Comparison of ENCODE assay signal across 21 cellular contexts in the genomic region with DNA sequence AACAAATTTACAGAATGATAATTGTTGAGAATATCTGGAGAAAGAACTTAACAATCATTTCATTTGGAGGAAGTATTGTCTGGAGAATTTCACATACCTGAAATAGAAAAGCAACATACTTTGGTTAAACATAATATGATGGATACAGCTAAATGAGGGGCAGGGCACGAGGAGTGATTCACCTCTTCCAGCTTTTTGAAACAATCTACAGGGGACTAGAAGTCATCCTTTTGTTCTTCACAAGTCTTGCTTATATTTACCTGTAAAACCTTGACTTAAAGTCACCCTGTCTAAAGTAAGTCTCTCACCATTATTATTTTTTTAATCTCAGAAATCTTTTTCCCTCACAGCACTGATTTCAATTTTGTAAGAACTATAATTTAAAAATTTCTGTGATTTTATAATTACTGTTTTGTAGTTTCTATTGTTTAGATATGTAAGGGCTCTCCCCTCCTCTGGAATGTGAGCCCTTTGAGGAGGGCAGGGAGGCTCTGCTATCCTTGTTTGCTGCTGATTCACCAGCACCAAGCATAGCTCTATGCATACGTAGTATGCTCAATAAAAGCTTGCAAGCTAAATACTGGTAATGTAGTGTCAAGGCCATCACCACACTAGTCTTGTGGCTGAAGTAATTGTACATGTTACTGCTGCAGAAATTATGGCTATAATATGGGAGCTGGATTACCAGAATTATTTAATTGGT.
DNase-seq lines count a peak whose midpoint lies in the region; ATAC-seq and TF ChIP-seq lines count a peak whose summit lies in the region.
"Had no signal": no experiment of that assay in that cellular context is flagged by ENCODE, and none has a peak within 500 bp of the region (broad histone marks: within the 10 kb centered on the region; RNA-seq: fewer than 3 reads in every experiment).

No MANE protein-coding gene starts in this region.

- no peaks in the 10 kb centered on the region for H3K36me3 ChIP-seq in endodermal cell (ENCODE audit: control insufficient read depth, insufficient read depth, low read length)
- no peaks in the 10 kb centered on the region for H3K36me3 ChIP-seq in mesendoderm (ENCODE audit: control insufficient read depth, insufficient read depth, low read length)
- no peaks in the 10 kb centered on the region for H3K36me3 ChIP-seq in esophagus muscularis mucosa
- H3K36me3 ChIP-seq in prostate gland, result no peaks in the 10 kb centered on the region

- no peak overlapping the region for H3K9ac ChIP-seq in endodermal cell (ENCODE audit: extremely low read depth, low read length, poor library complexity, severe bottlenecking)
- no peak overlapping the region for H3K9ac ChIP-seq in mesendoderm (ENCODE audit: low read length)
- H3K9ac ChIP-seq: KMS-11 had no signal

- no peak overlapping the region for H3K4me2 ChIP-seq in mesendoderm (ENCODE audit: low read length)
- H3K4me2 ChIP-seq: KMS-11 had no signal

- H3K4me3 Mint-ChIP-seq in endodermal cell, result no peak overlapping the region
- H3K4me3 Mint-ChIP-seq: CD8-positive, alpha-beta T cell had no signal

- no peak overlapping the region for H3K18ac ChIP-seq in mesendoderm (ENCODE audit: low read length)

- H3K4me3 ChIP-seq in endodermal cell (ENCODE audit: low read length) (no peak overlapping the region), mesendoderm (ENCODE audit: low read length) (no peak overlapping the region), esophagus muscularis mucosa (no peak overlapping the region), prostate gland (no peak overlapping the region)

- H3K56ac ChIP-seq in mesendoderm (ENCODE audit: low read length), result no peak overlapping the region

- TF ChIP-seq CTCF in endodermal cell (conservative IDR thresholded peaks at IDR 0.05) (no peak), esophagus muscularis mucosa (IDR thresholded peaks at IDR 0.05) (no peak), prostate gland (IDR thresholded peaks at IDR 0.05) (no peak)

- intact Hi-C loops in esophagus muscularis mucosa (cut with DNase I), result loop anchor here (10.0 kb wide), 1 partner anchor 504 kb away; no protein-coding TSS in a partner anchor
- intact Hi-C loops in prostate gland (cut with DNase I), result loop anchor here (10.0 kb wide), 2 partner anchors 164 to 504 kb away; no protein-coding TSS in a partner anchor

- H3K23ac ChIP-seq in mesendoderm (ENCODE audit: low read length), result no peak overlapping the region

- no peak overlapping the region for H2BK120ac ChIP-seq in mesendoderm (ENCODE audit: low read depth, low read length)

- H2AK5ac ChIP-seq in mesendoderm (ENCODE audit: low read length), result no peak overlapping the region

- DNase-seq in Daoy (ENCODE audit: low read depth) (peak; percentile 57), NCI-H226 (peak; percentile 51), endodermal cell (peak; percentile 50), mesendoderm (peak; percentile 82), esophagus muscularis mucosa (ENCODE audit: extremely low spot score) (no peak), SHP77 treated with DMSO at 0.1 percent for 48 hours (lab: John Stamatoyannopoulos, UW) (no peak), prostate gland (ENCODE audit: low spot score) (no peak)
- DNase-seq: activated CD4-positive, alpha-beta T cell treated with anti-CD3 and anti-CD28 coated beads, Interleukin-2, amount 50 U/mL, for 1 hour; activated CD8-positive, alpha-beta memory T cell treated with anti-CD3 and anti-CD28 coated beads, Interleukin-2, amount 50 U/mL, for 4 hours; CD8-positive, alpha-beta T cell; central memory CD4-positive, alpha-beta T cell; glutamatergic neuron; NCI-H1092 treated with DMSO at 0.1 percent for 48 hours; NCI-H524 treated with DMSO at 0.1 percent for 48 hours; Right ventricle myocardium superior; stimulated activated CD4-positive, alpha-beta T cell treated with anti-CD3 and anti-CD28 coated beads, Interleukin-15, amount 100 ng/mL, for 24 hours; T-helper 1 cell had no signal

- ATAC-seq in GM18520 (IDR thresholded peaks at IDR 0.05; ENCODE audit: unreplicated experiment), result no peak
- ATAC-seq: CD8-positive, alpha-beta T cell; esophagus mucosa had no signal

- no peak overlapping the region for H4K8ac ChIP-seq in mesendoderm (ENCODE audit: low read depth, low read length)

- TF ChIP-seq POLR2A in esophagus muscularis mucosa (IDR thresholded peaks at IDR 0.05; ENCODE audit: low read depth), result no peak
- no peak for TF ChIP-seq POLR2A in prostate gland (IDR thresholded peaks at IDR 0.05)

- H4K5ac ChIP-seq in mesendoderm (ENCODE audit: low read length), result no peak overlapping the region

- H3K9me3 Mint-ChIP-seq in endodermal cell, result no peaks in the 10 kb centered on the region
- H3K9me3 Mint-ChIP-seq: CD8-positive, alpha-beta T cell had no signal

- WGBS in endodermal cell (ENCODE audit: insufficient coverage in 1 of 2, insufficient read length in 1 of 2), 2 experiments, result 65 to 73% methylated on average over 2 of the region's 2 CpGs
- no CpG with 5 or more reads among the region's 2 CpGs for WGBS in mesendoderm (ENCODE audit: extremely low coverage, insufficient coverage, low lambda C conversion rate)
- 34% methylated on average over 2 of the region's 2 CpGs for WGBS in esophagus muscularis mucosa
- WGBS in prostate gland, result 77% methylated on average over 2 of the region's 2 CpGs

- H3K4me1 ChIP-seq in endodermal cell (ENCODE audit: control insufficient read depth, insufficient read depth, low read length) (peaks cover 7% of the 10 kb centered on the region), mesendoderm (ENCODE audit: control insufficient read depth, low read depth, low read length) (no peaks in the 10 kb centered on the region), esophagus muscularis mucosa (peaks cover 0 to 21% (median 16%) of the 10 kb centered on the region in 4 donors), prostate gland (replicated peaks) (no peaks in the 10 kb centered on the region)

- H3K36me3 Mint-ChIP-seq in endodermal cell (ENCODE audit: low read depth), result no peaks in the 10 kb centered on the region
- H3K36me3 Mint-ChIP-seq: CD8-positive, alpha-beta T cell had no signal

- no peak overlapping the region for H2BK5ac ChIP-seq in mesendoderm (ENCODE audit: low read length)

- no peaks in the 10 kb centered on the region for H3K79me2 ChIP-seq in mesendoderm (ENCODE audit: control insufficient read depth, insufficient read depth, low read length)

- H3K27me3 ChIP-seq in endodermal cell (ENCODE audit: control insufficient read depth, insufficient read depth, low read length, poor library complexity, severe bottlenecking) (no peaks in the 10 kb centered on the region), mesendoderm (ENCODE audit: insufficient read depth, low read length, poor library complexity) (no peaks in the 10 kb centered on the region), esophagus muscularis mucosa (no peaks in the 10 kb centered on the region), prostate gland (replicated peaks; ENCODE audit: insufficient read depth) (no peaks in the 10 kb centered on the region)

- TF ChIP-seq EP300 in esophagus muscularis mucosa (IDR thresholded peaks at IDR 0.05), result no peak

- no peak overlapping the region for H3K27ac ChIP-seq in endodermal cell (ENCODE audit: low read depth, low read length)
- no peak overlapping the region for H3K27ac ChIP-seq in mesendoderm (ENCODE audit: low read depth, low read length)
- H3K27ac ChIP-seq in esophagus muscularis mucosa (replicated peaks in 1 of 4), result peak overlapping the region in 2 of 4 donors; percentile 22 to 42
- H3K27ac ChIP-seq in prostate gland, result no peak overlapping the region
- H3K27ac ChIP-seq: HL-60, KMS-11 had no signal

- no peak overlapping the region for H3K4ac ChIP-seq in mesendoderm (ENCODE audit: low read depth, low read length)

- peaks cover 8% of the 10 kb centered on the region for H3K4me1 Mint-ChIP-seq in endodermal cell

- H3K27ac Mint-ChIP-seq in endodermal cell, result no peak overlapping the region
- H3K27ac Mint-ChIP-seq: CD8-positive, alpha-beta T cell had no signal

- H2BK15ac ChIP-seq in mesendoderm (replicated peaks; ENCODE audit: low read depth), result no peak overlapping the region

- H3K9me3 ChIP-seq in endodermal cell (ENCODE audit: control insufficient read depth, low read length) (no peaks in the 10 kb centered on the region), esophagus muscularis mucosa (no peaks in the 10 kb centered on the region), prostate gland (no peaks in the 10 kb centered on the region)

- H3K79me1 ChIP-seq in mesendoderm (ENCODE audit: low read length), result no peaks in the 10 kb centered on the region

- H3K27me3 Mint-ChIP-seq in endodermal cell (ENCODE audit: insufficient read depth), result no peaks in the 10 kb centered on the region

Comparison
In these comparisons a context has a peak if more than half of its experiments do, and no peak if none do; other contexts are left out.
1. DNase-seq: peak in Daoy (single experiment), NCI-H226 (single experiment), endodermal cell (single experiment) and mesendoderm (single experiment); none in esophagus muscularis mucosa (single experiment), SHP77 treated with DMSO at 0.1 percent for 48 hours (single experiment) and prostate gland (single experiment).